Comparison of ENCODE assay signal across 21 cellular contexts in the genomic region with DNA sequence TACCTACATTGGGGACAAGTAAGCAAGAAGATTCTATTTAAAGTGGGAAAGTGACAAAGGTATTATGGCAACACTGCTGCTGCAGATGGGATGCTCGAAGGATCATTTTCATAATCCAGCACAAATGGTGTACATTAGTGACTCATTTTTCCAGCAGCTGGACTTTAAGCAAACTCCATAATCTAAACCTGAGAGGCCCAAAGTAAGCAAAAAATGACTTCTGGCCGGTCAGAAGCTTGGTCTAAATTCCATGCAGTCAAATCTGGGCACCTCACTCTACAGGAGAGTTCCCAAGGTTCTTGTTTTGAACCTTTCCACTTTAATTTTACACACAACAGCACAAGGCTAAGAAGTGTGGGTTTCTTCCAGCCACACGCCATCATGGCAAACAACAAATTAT. TPM values are rescaled to one million over a fixed set of nuclear protein-coding genes. Genes with fewer than 3 reads are reported as not detected.
DNase-seq lines count a peak whose midpoint lies in the region; ATAC-seq, FAIRE-seq and TF ChIP-seq lines count a peak whose summit lies in the region.
"Had no signal": no experiment of that assay in that cellular context is flagged by ENCODE, and none has a peak within 500 bp of the region (broad histone marks: within the 10 kb centered on the region; RNA-seq: fewer than 3 reads in every experiment).

No MANE protein-coding gene starts in this region.

- peaks cover 13% of the 10 kb centered on the region for H3K4me1 ChIP-seq in HepG2 (ENCODE audit: insufficient read depth, low read length)
- no peaks in the 10 kb centered on the region for H3K4me1 ChIP-seq in right lobe of liver
- peaks cover 14% of the 10 kb centered on the region for H3K4me1 ChIP-seq in adipocyte (ENCODE audit: control insufficient read depth, insufficient read depth, low read length)
- H3K4me1 ChIP-seq in tibial artery, result peaks cover 0 to 21% (median 12%) of the 10 kb centered on the region in 4 donors

- ATAC-seq in HepG2 (peak; percentile 69), right lobe of liver (no peak)
- ATAC-seq: Panc1 had no signal

- no peak overlapping the region for H3K4me3 ChIP-seq in HepG2 (replicated peaks in 1 of 3; ENCODE audit: insufficient read depth in 1 of 3, low read depth in 2 of 3, low read length in 3 of 3)
- no peak overlapping the region for H3K4me3 ChIP-seq in right lobe of liver
- no peak overlapping the region for H3K4me3 ChIP-seq in adipocyte (ENCODE audit: low read length)
- H3K4me3 ChIP-seq in tibial artery, result no peak overlapping the region
- H3K4me3 ChIP-seq: SK-N-MC had no signal

- H3K9me3 Mint-ChIP-seq in chondrocyte (ENCODE audit: low read depth), result no peaks in the 10 kb centered on the region
- H3K9me3 Mint-ChIP-seq: CD14-positive monocyte had no signal

- no peak overlapping the region for H3K4me2 ChIP-seq in HepG2 (ENCODE audit: low read depth, low read length)

- no peak overlapping the region for H2AFZ ChIP-seq in HepG2 (ENCODE audit: low read length)

- no peak overlapping the region for H3K9ac ChIP-seq in HepG2 (ENCODE audit: insufficient read depth, low read depth, low read length)
- H3K9ac ChIP-seq in adipocyte (ENCODE audit: low read length), result no peak overlapping the region

- no peaks in the 10 kb centered on the region for H3K27me3 Mint-ChIP-seq in chondrocyte (ENCODE audit: low read depth)

- POLR2A ChIA-PET in HepG2 (lab: Yijun Ruan, JAX), result no interaction called here

- H3K4me1 Mint-ChIP-seq in chondrocyte (ENCODE audit: low read depth), result peaks cover 26% of the 10 kb centered on the region

- no peak for FAIRE-seq in HepG2 (lab: Jason Lieb, UNC)
- FAIRE-seq: HTR-8/SVneo had no signal

- H3K36me3 Mint-ChIP-seq in chondrocyte (ENCODE audit: low read depth), result no peaks in the 10 kb centered on the region

- no peaks in the 10 kb centered on the region for H4K20me1 ChIP-seq in HepG2 (ENCODE audit: insufficient read depth, low read length)

- DNase-seq in HepG2 (ENCODE audit: low spot score) (peak; percentile 20), right lobe of liver (no peak), adipocyte (ENCODE audit: low read depth) (peak; percentile 50), fibroblast of the conjunctiva (ENCODE audit: low read depth) (peak; percentile 34), GM10266 (ENCODE audit: extremely low spot score) (no peak), tibial artery (no peak), NCI-H2196 treated with DMSO at 0.1 percent for 48 hours (lab: John Stamatoyannopoulos, UW; ENCODE audit: unreplicated experiment) (no peak), chondrocyte (ENCODE audit: low spot score) (no peak)
- DNase-seq: 8988T, AML-193, DMS 273 treated with DMSO at 0.1 percent for 48 hours, EL, H7, NCI-H1436 treated with DMSO at 0.1 percent for 48 hours, NCI-H2081, NCI-H510A treated with DMSO at 0.1 percent for 48 hours, NCI-H82 had no signal

- TF ChIP-seq EP300 in HepG2 (IDR thresholded peaks at IDR 0.05; ENCODE audit: low read depth in 2 of 2, low read length in 2 of 2) (no peak), HepG2 (CRISPR knock-in tag; IDR thresholded peaks at IDR 0.05; ENCODE audit: borderline replicate concordance) (no peak)

- in situ Hi-C loops in HepG2 (cut with HindIII; ENCODE audit: extremely low pct_ligation_motif_present, low pct_unique_long_range_greater_than_20kb), result no loop called here

- H3K9me3 ChIP-seq in HepG2 (ENCODE audit: low read length), result no peaks in the 10 kb centered on the region
- H3K9me3 ChIP-seq in right lobe of liver, result no peaks in the 10 kb centered on the region
- no peaks in the 10 kb centered on the region for H3K9me3 ChIP-seq in adipocyte (ENCODE audit: control insufficient read depth, low read length)
- no peaks in the 10 kb centered on the region for H3K9me3 ChIP-seq in tibial artery

- H3K36me3 ChIP-seq in HepG2 (replicated peaks in 1 of 2; ENCODE audit: control insufficient read depth in 1 of 2, insufficient read depth in 2 of 2, low read length in 2 of 2) (peaks cover 14 to 42% of the 10 kb centered on the region in 2 experiments), right lobe of liver (peaks cover 0 to 100% (median 50%) of the 10 kb centered on the region in 4 donors), adipocyte (ENCODE audit: control insufficient read depth, insufficient read depth, low read length, severe bottlenecking) (no peaks in the 10 kb centered on the region), tibial artery (no peaks in the 10 kb centered on the region)

- BruUV-seq in HepG2 (replicated peaks; lab: Mats Ljungman, UMichigan), result no TSS peak

- no peak overlapping the region for H3K27ac Mint-ChIP-seq in chondrocyte (ENCODE audit: unreplicated experiment)
- H3K27ac Mint-ChIP-seq: CD14-positive monocyte had no signal

- WGBS in HepG2 (ENCODE audit: low lambda C conversion rate), result 58% methylated on average over 3 of the region's 3 CpGs
- 54% methylated on average over 3 of the region's 3 CpGs for WGBS in right lobe of liver (ENCODE audit: insufficient coverage, low coverage, low lambda C conversion rate, missing lambda C conversion rate)

- H3K4me3 Mint-ChIP-seq in chondrocyte (ENCODE audit: unreplicated experiment), result no peak overlapping the region
- H3K4me3 Mint-ChIP-seq: CD14-positive monocyte had no signal

- no peaks in the 10 kb centered on the region for H3K79me2 ChIP-seq in HepG2 (ENCODE audit: insufficient read depth, low read length)

- H3K27ac ChIP-seq in HepG2 (ENCODE audit: extremely low read length, insufficient read depth, low read length) (no peak overlapping the region), right lobe of liver (no peak overlapping the region), tibial artery (no peak overlapping the region)
- H3K27ac ChIP-seq: SK-N-MC had no signal

- TF ChIP-seq RAD21 in HepG2 (CRISPR knock-in tag; IDR thresholded peaks at IDR 0.05), result no peak

- intact Hi-C loops in HepG2 (cut with micrococcal nuclease; ENCODE audit: unreplicated experiment), result no loop called here
- intact Hi-C loops in right lobe of liver (cut with DNase I), result no loop called here
- intact Hi-C loops in tibial artery (cut with DNase I; ENCODE audit: low total_unique reads), result no loop called here

- H3K27me3 ChIP-seq in HepG2 (ENCODE audit: control insufficient read depth in 1 of 2, insufficient read depth in 2 of 2, low read length in 2 of 2) (no peaks in the 10 kb centered on the region), right lobe of liver (no peaks in the 10 kb centered on the region), adipocyte (replicated peaks; ENCODE audit: control insufficient read depth, insufficient read depth, low read length) (no peaks in the 10 kb centered on the region), tibial artery (no peaks in the 10 kb centered on the region)

- TF ChIP-seq POLR2A in HepG2 (IDR thresholded peaks at IDR 0.05; ENCODE audit: insufficient read depth in 1 of 2, low read depth in 2 of 2, low read length in 2 of 2), result no peak
- no peak for TF ChIP-seq POLR2A in right lobe of liver (IDR thresholded peaks at IDR 0.05)

- TF ChIP-seq CTCF in HepG2 (CRISPR knock-in tag; IDR thresholded peaks at IDR 0.05) (no peak), right lobe of liver (IDR thresholded peaks at IDR 0.05) (no peak), GM10266 (IDR thresholded peaks at IDR 0.05; ENCODE audit: control insufficient read depth, insufficient read depth, low read depth, missing control alignments) (no peak), tibial artery (IDR thresholded peaks at IDR 0.05) (no peak), chondrocyte (IDR thresholded peaks at IDR 0.05) (no peak)

- CTCF ChIA-PET in HepG2 (lab: Yijun Ruan, JAX; ENCODE audit: low intra/inter-chr PET ratio, low total read pairs), result no interaction called here

TF ChIP-seq in HepG2, 621 proteins besides CTCF, POLR2A, EP300 and RAD21 (continues in another document):
- TF ChIP-seq ZNF101 (CRISPR knock-in tag; IDR thresholded peaks at IDR 0.05; ENCODE audit: borderline replicate concordance, low read depth) (no peak), MAFF (IDR thresholded peaks at IDR 0.05; ENCODE audit: low read depth, low read length) (0 out of 2 replicates have a peak, but pooled peaks have one; percentile 8)

RNA-seq across cellular contexts. Expression of a gene that starts 43.7 kb away (rescaled TPM):
- 0.11 and 0.44 TPM in 2 replicates for total RNA-seq in HepG2 (2016; rRNA removed; fragmentation: Illumina TruSeq; extraction: Trizol)
- 0.09 and 0.10 TPM in 2 replicates for total RNA-seq in HepG2 (2016; cell fraction: cytosol; rRNA removed; fragmentation: Illumina TruSeq; extraction: Trizol; ENCODE audit: low read depth)
- total RNA-seq in HepG2 (2016; cell fraction: insoluble cytoplasmic fraction; rRNA removed; fragmentation: Illumina TruSeq; extraction: Trizol), result 0.25 and 0.39 TPM in 2 replicates
- 0.09 and 0.21 TPM in 2 replicates for total RNA-seq in HepG2 (2016; cell fraction: membrane; rRNA removed; fragmentation: Illumina TruSeq; extraction: Trizol)
- total RNA-seq in HepG2 (2016; cell fraction: nucleus; rRNA removed; fragmentation: Illumina TruSeq; extraction: Trizol), result 0.75 and 0.87 TPM in 2 replicates
- polyA plus RNA-seq in HepG2 (2011; rRNA removed), result 1.0 and 1.8 TPM in 2 replicates
- polyA plus RNA-seq in HepG2 (2011; cell fraction: cytosol; rRNA removed), result 0.48 and 0.60 TPM in 2 replicates
- polyA plus RNA-seq in HepG2 (2011; cell fraction: nucleus; rRNA removed), result 5.5 and 7.6 TPM in 2 replicates
- 0.59 and 0.96 TPM in 2 replicates for polyA plus RNA-seq in HepG2 (2012)
- polyA plus RNA-seq in HepG2 (2016; cell fraction: cytosol; fragmentation: Illumina TruSeq; extraction: Trizol; ENCODE audit: low read depth), result 0.07 and 0.10 TPM in 2 replicates
- 0.19 and 0.26 TPM in 2 replicates for polyA plus RNA-seq in HepG2 (2016; cell fraction: insoluble cytoplasmic fraction; fragmentation: Illumina TruSeq; extraction: Trizol; ENCODE audit: low read depth)
- polyA plus RNA-seq in HepG2 (2016; cell fraction: membrane; fragmentation: Illumina TruSeq; extraction: Trizol; ENCODE audit: low read depth), result 0.09 and 0.19 TPM in 2 replicates
- 2.2 TPM in 2 replicates for polyA plus RNA-seq in HepG2 (2016; cell fraction: nucleus; fragmentation: Illumina TruSeq; extraction: Trizol; ENCODE audit: insufficient read depth, low read depth)
- polyA minus RNA-seq in HepG2 (2011; rRNA and poly(A)+ RNA removed; ENCODE audit: low replicate concordance), result 0.91 and 1.4 TPM in 2 replicates
- 0.09 and 0.20 TPM in 2 replicates for polyA minus RNA-seq in HepG2 (2011; cell fraction: cytosol; rRNA and poly(A)+ RNA removed)
- polyA minus RNA-seq in HepG2 (2011; cell fraction: nucleus; rRNA and poly(A)+ RNA removed), result 3.5 and 3.7 TPM in 2 replicates
- 1 to 10 TPM in 5 of 6 experiments, under 1 TPM in 1; 0.99 to 2.5 (median 2.1) TPM for total RNA-seq in right lobe of liver
- total RNA-seq in chondrocyte, result 10.0 to 11.3 TPM (median 10.8 TPM) in 3 replicates

Comparison
In these comparisons a context has a peak if more than half of its experiments do, and no peak if none do; other contexts are left out.
1. DNase-seq: peak in HepG2 (single experiment), adipocyte (single experiment) and fibroblast of the conjunctiva (single experiment); none in right lobe of liver (0 of 3), GM10266 (single experiment), tibial artery (0 of 2), NCI-H2196 treated with DMSO at 0.1 percent for 48 hours (single experiment) and chondrocyte (single experiment).